In genomic region chr11:25734592-25735211, GRCh38 we compare ENCODE assay signal across 9 cellular contexts.
A peak's percentile ranks its signal among the peaks of the same experiment; 100 is the strongest.
DNase-seq lines count a peak whose midpoint lies in the region; ATAC-seq and TF ChIP-seq lines count a peak whose summit lies in the region.
"Had no signal": no experiment of that assay in that cellular context is flagged by ENCODE, and none has a peak within 500 bp of the region (broad histone marks: within the 10 kb centered on the region; RNA-seq: fewer than 3 reads in every experiment).

No MANE protein-coding gene starts in this region.

- TF ChIP-seq POLR2A in prostate gland (IDR thresholded peaks at IDR 0.05): no peak

- CTCF ChIA-PET in GM10248 (lab: Yijun Ruan, JAX): interaction anchor here (1.5 kb wide), 1 partner anchor 10 kb away, joined by 4 read pairs; no protein-coding TSS in a partner anchor

- no peak overlapping the region for H3K56ac ChIP-seq in mesendoderm (ENCODE audit: low read length)

- no peak overlapping the region for H3K23ac ChIP-seq in mesendoderm (ENCODE audit: low read length)

- no peak overlapping the region for H2BK5ac ChIP-seq in mesendoderm (ENCODE audit: low read length)

- H3K9ac ChIP-seq in mesendoderm (ENCODE audit: low read length): no peak overlapping the region

- peak; percentile 15 for TF ChIP-seq CTCF in GM10248 (IDR thresholded peaks at IDR 0.05; ENCODE audit: control extremely low read depth, extremely low read depth, low read depth, missing control alignments)
- peak; percentile 63 for TF ChIP-seq CTCF in choroid plexus epithelial cell (conservative IDR thresholded peaks at IDR 0.05; ENCODE audit: low read depth, low read length)
- TF ChIP-seq CTCF in prostate gland (IDR thresholded peaks at IDR 0.05): no peak

- H3K4me2 ChIP-seq in mesendoderm (ENCODE audit: low read length): no peak overlapping the region

- H3K18ac ChIP-seq in mesendoderm (ENCODE audit: low read length): no peak overlapping the region

- no peak overlapping the region for H3K4me3 ChIP-seq in choroid plexus epithelial cell (ENCODE audit: low read depth, low read length)
- H3K4me3 ChIP-seq in mesendoderm (ENCODE audit: low read length): no peak overlapping the region
- H3K4me3 ChIP-seq in prostate gland: no peak overlapping the region
- H3K4me3 ChIP-seq: esophagus squamous epithelium had no signal

- H3K27me3 ChIP-seq in mesendoderm (ENCODE audit: insufficient read depth, low read length, poor library complexity): no peaks in the 10 kb centered on the region
- H3K27me3 ChIP-seq in prostate gland (replicated peaks; ENCODE audit: insufficient read depth): no peaks in the 10 kb centered on the region
- H3K27me3 ChIP-seq: esophagus squamous epithelium had no signal

- no peak overlapping the region for H2AK5ac ChIP-seq in mesendoderm (ENCODE audit: low read length)

- H3K79me1 ChIP-seq in mesendoderm (ENCODE audit: low read length): no peaks in the 10 kb centered on the region

- H2BK15ac ChIP-seq in mesendoderm (replicated peaks; ENCODE audit: low read depth): no peak overlapping the region

- H3K27ac ChIP-seq in mesendoderm (ENCODE audit: low read depth, low read length): no peak overlapping the region
- no peak overlapping the region for H3K27ac ChIP-seq in prostate gland
- H3K27ac ChIP-seq: esophagus squamous epithelium had no signal

- DNase-seq in GM10248 (ENCODE audit: extremely low spot score): no peak
- DNase-seq in NAMALWA (ENCODE audit: low spot score): peak; percentile 43
- DNase-seq in choroid plexus epithelial cell (ENCODE audit: low read depth): peak; percentile 79
- DNase-seq in mesendoderm: peak; percentile 90
- no peak for DNase-seq in activated CD4-positive, alpha-beta T cell treated with anti-CD3 and anti-CD28 coated beads, Interleukin-2, amount 50 U/mL, for 4 hours
- no peak for DNase-seq in prostate gland (ENCODE audit: low spot score)
- no peak for DNase-seq in occipital lobe (lab: John Stamatoyannopoulos, UW)
- DNase-seq: esophagus squamous epithelium had no signal

- H3K4ac ChIP-seq in mesendoderm (ENCODE audit: low read depth, low read length): no peak overlapping the region

- no CpG with 5 or more reads among the region's 2 CpGs for WGBS in mesendoderm (ENCODE audit: extremely low coverage, insufficient coverage, low lambda C conversion rate)
- 18% methylated on average over 2 of the region's 2 CpGs for WGBS in prostate gland

- no peaks in the 10 kb centered on the region for H3K9me3 ChIP-seq in prostate gland
- H3K9me3 ChIP-seq: esophagus squamous epithelium had no signal

- intact Hi-C loops in prostate gland (cut with DNase I): no loop called here

- H3K36me3 ChIP-seq in mesendoderm (ENCODE audit: control insufficient read depth, insufficient read depth, low read length) (no peaks in the 10 kb centered on the region), prostate gland (no peaks in the 10 kb centered on the region)
- H3K36me3 ChIP-seq: esophagus squamous epithelium had no signal

- H3K4me1 ChIP-seq in mesendoderm (ENCODE audit: control insufficient read depth, low read depth, low read length) (no peaks in the 10 kb centered on the region), prostate gland (replicated peaks) (no peaks in the 10 kb centered on the region)
- H3K4me1 ChIP-seq: esophagus squamous epithelium had no signal

- no peak overlapping the region for H4K5ac ChIP-seq in mesendoderm (ENCODE audit: low read length)

- H2BK120ac ChIP-seq in mesendoderm (ENCODE audit: low read depth, low read length): no peak overlapping the region

- POLR2A ChIA-PET in GM10248 (lab: Yijun Ruan, JAX): no interaction called here

- no peaks in the 10 kb centered on the region for H3K79me2 ChIP-seq in mesendoderm (ENCODE audit: control insufficient read depth, insufficient read depth, low read length)

- no peak for ATAC-seq in GM21529 (IDR thresholded peaks at IDR 0.05; ENCODE audit: unreplicated experiment)

- H4K8ac ChIP-seq in mesendoderm (ENCODE audit: low read depth, low read length): no peak overlapping the region

Comparison
In these comparisons a context has a peak if more than half of its experiments do, and no peak if none do; other contexts are left out.
1. DNase-seq: peak in NAMALWA (single experiment), choroid plexus epithelial cell (single experiment) and mesendoderm (single experiment); none in GM10248 (single experiment), activated CD4-positive, alpha-beta T cell treated with anti-CD3 and anti-CD28 coated beads, Interleukin-2, amount 50 U/mL, for 4 hours (0 of 2), prostate gland (single experiment) and occipital lobe (single experiment).
2. CTCF ChIP-seq: peak in GM10248 (single experiment) and choroid plexus epithelial cell (single experiment); none in prostate gland (0 of 4).